41 cellular contexts compared by ENCODE assay signal in genomic region chr3:114350271-114350670, GRCh38. TPM values are rescaled to one million over a fixed set of nuclear protein-coding genes. Genes with fewer than 3 reads are reported as not detected.
"Had no signal": no experiment of that assay in that cellular context is flagged by ENCODE, and none has a peak within 500 bp of the region (broad histone marks: within the 10 kb centered on the region; RNA-seq: fewer than 3 reads in every experiment).

No MANE protein-coding gene starts in this region.

- H3K9me3 ChIP-seq: adrenal gland, ascending aorta, body of pancreas had no signal

- H3K27me3 ChIP-seq: adrenal gland, ascending aorta, body of pancreas, brain microvascular endothelial cell, breast epithelium, cardiac muscle cell had no signal

- H3K27me3 Mint-ChIP-seq: activated naive CD4-positive, alpha-beta T cell treated with anti-CD3 and anti-CD28 coated beads, Interleukin-2, amount 10 ng/mL, durations not matched to agents 7 days and 5 days; activated naive CD4-positive, alpha-beta T cell treated with anti-CD3 and anti-CD28 coated beads, Interleukin-2, amount 50 U/mL, for 24 hours; activated naive CD8-positive, alpha-beta T cell; activated naive CD8-positive, alpha-beta T cell treated with anti-CD3 and anti-CD28 coated beads for 36 hours; activated naive CD8-positive, alpha-beta T cell treated with anti-CD3 and anti-CD28 coated beads, Interleukin-2, amount 10 ng/mL, durations not matched to agents 7 days and 5 days; activated naive CD8-positive, alpha-beta T cell treated with anti-CD3 and anti-CD28 coated beads, Interleukin-2, amount 50 U/mL, for 24 hours; activated T-cell treated with anti-CD3 and anti-CD28 coated beads, Interleukin-2, amount 50 U/mL, for 24 hours; activated T-helper 17 cell treated with anti-CD3 and anti-CD28 coated beads, Interleukin-2, amount 50 U/mL, for 72 hours; brain; central memory CD8-positive, alpha-beta T cell had no signal

- H3K36me3 Mint-ChIP-seq: activated naive CD4-positive, alpha-beta T cell treated with anti-CD3 and anti-CD28 coated beads, Interleukin-2, amount 10 ng/mL, durations not matched to agents 7 days and 5 days had no signal

- H3K4me3 ChIP-seq: adrenal gland, ascending aorta, body of pancreas, breast epithelium, cardiac muscle cell had no signal

- H3K36me3 ChIP-seq: brain microvascular endothelial cell had no signal

- H3K27ac Mint-ChIP-seq: activated naive CD4-positive, alpha-beta T cell treated with anti-CD3 and anti-CD28 coated beads for 36 hours; activated naive CD4-positive, alpha-beta T cell treated with anti-CD3 and anti-CD28 coated beads, Interleukin-2, amount 10 ng/mL, durations not matched to agents 7 days and 5 days; activated naive CD4-positive, alpha-beta T cell treated with anti-CD3 and anti-CD28 coated beads, Interleukin-2, amount 50 U/mL, for 24 hours; activated naive CD4-positive, alpha-beta T cell treated with anti-CD3 and anti-CD28 coated beads, Interleukin-2, amount 50 U/mL, for 72 hours; activated naive CD8-positive, alpha-beta T cell; activated naive CD8-positive, alpha-beta T cell treated with anti-CD3 and anti-CD28 coated beads for 36 hours; activated naive CD8-positive, alpha-beta T cell treated with anti-CD3 and anti-CD28 coated beads, Interleukin-2, amount 10 ng/mL, durations not matched to agents 7 days and 5 days; activated naive CD8-positive, alpha-beta T cell treated with anti-CD3 and anti-CD28 coated beads, Interleukin-2, amount 50 U/mL, for 24 hours; activated T-cell treated with anti-CD3 and anti-CD28 coated beads, Interleukin-2, amount 50 U/mL, for 24 hours; activated T-cell treated with anti-CD3 and anti-CD28 coated beads, Interleukin-2, amount 50 U/mL, for 72 hours; activated T-helper 1 cell treated with anti-CD3 and anti-CD28 coated beads, Interleukin-12 subunit alpha, Interleukin-12 subunit beta, Interleukin-2, Interleukin-4 antibody, amounts not matched to agents 30 ng/mL and 10 ng/mL and 1 ng/mL, durations not matched to agents 14 hours and 24 hours and 36 hours; activated T-helper 17 cell treated with anti-CD3 and anti-CD28 coated beads, Interleukin-2, amount 50 U/mL, for 72 hours; activated T-helper 2 cell treated with anti-CD3 and anti-CD28 coated beads, Interferon-gamma antibody, Interleukin-2, Interleukin-4, amounts not matched to agents 10 μg/mL and 5 μg/mL and 100 μg/mL, durations not matched to agents 14 hours and 24 hours and 36 hours had no signal

- H3K27ac ChIP-seq: adrenal gland, ascending aorta, body of pancreas, brain microvascular endothelial cell, breast epithelium, cardiac muscle cell had no signal

- H3K4me3 Mint-ChIP-seq: activated naive CD4-positive, alpha-beta T cell treated with anti-CD3 and anti-CD28 coated beads for 36 hours; activated naive CD4-positive, alpha-beta T cell treated with anti-CD3 and anti-CD28 coated beads, Interleukin-2, amount 10 ng/mL, durations not matched to agents 7 days and 5 days; activated naive CD4-positive, alpha-beta T cell treated with anti-CD3 and anti-CD28 coated beads, Interleukin-2, amount 50 U/mL, for 24 hours; activated naive CD8-positive, alpha-beta T cell; activated naive CD8-positive, alpha-beta T cell treated with anti-CD3 and anti-CD28 coated beads for 36 hours; activated naive CD8-positive, alpha-beta T cell treated with anti-CD3 and anti-CD28 coated beads, Interleukin-2, amount 10 ng/mL, durations not matched to agents 7 days and 5 days; activated naive CD8-positive, alpha-beta T cell treated with anti-CD3 and anti-CD28 coated beads, Interleukin-2, amount 50 U/mL, for 24 hours; activated T-cell treated with anti-CD3 and anti-CD28 coated beads, Interleukin-2, amount 50 U/mL, for 24 hours; activated T-cell treated with anti-CD3 and anti-CD28 coated beads, Interleukin-2, amount 50 U/mL, for 4 hours; activated T-cell treated with anti-CD3 and anti-CD28 coated beads, Interleukin-2, amount 50 U/mL, for 72 hours; activated T-helper 1 cell treated with anti-CD3 and anti-CD28 coated beads, Interleukin-12 subunit alpha, Interleukin-12 subunit beta, Interleukin-2, Interleukin-4 antibody, amounts not matched to agents 30 ng/mL and 10 ng/mL and 1 ng/mL, durations not matched to agents 14 hours and 24 hours and 36 hours; activated T-helper 17 cell treated with anti-CD3 and anti-CD28 coated beads, Interleukin-2, amount 50 U/mL, for 72 hours; brain; central memory CD8-positive, alpha-beta T cell had no signal

- ATAC-seq: activated naive CD4-positive, alpha-beta T cell treated with anti-CD3 and anti-CD28 coated beads, Interleukin-2, amount 50 U/mL, for 72 hours; activated naive CD8-positive, alpha-beta T cell treated with anti-CD3 and anti-CD28 coated beads, Interleukin-2, amount 50 U/mL, for 24 hours; activated T-cell treated with anti-CD3 and anti-CD28 coated beads, Interleukin-2, amount 50 U/mL, for 4 hours; activated T-cell treated with anti-CD3 and anti-CD28 coated beads, Interleukin-2, amount 50 U/mL, for 72 hours; activated T-helper 17 cell treated with anti-CD3 and anti-CD28 coated beads, Interleukin-2, amount 50 U/mL, for 72 hours; body of pancreas had no signal

- H3K4me1 Mint-ChIP-seq: activated naive CD4-positive, alpha-beta T cell treated with anti-CD3 and anti-CD28 coated beads, Interleukin-2, amount 50 U/mL, for 24 hours had no signal

- DNase-seq: activated effector memory CD4-positive, alpha-beta T cell treated with anti-CD3 and anti-CD28 coated beads, Interleukin-2, amount 50 U/mL, for 16 hours; activated effector memory CD4-positive, alpha-beta T cell treated with Interleukin-2 at 50 U/mL for 16 hours; activated gamma-delta T cell; activated gamma-delta T cell treated with Interleukin-2 at 50 U/mL for 16 hours; activated naive CD4-positive, alpha-beta T cell; activated naive CD4-positive, alpha-beta T cell treated with anti-CD3 and anti-CD28 coated beads for 36 hours; activated naive CD4-positive, alpha-beta T cell treated with anti-CD3 and anti-CD28 coated beads, Interleukin-2, amount 10 ng/mL, durations not matched to agents 7 days and 5 days; activated naive CD4-positive, alpha-beta T cell treated with anti-CD3 and anti-CD28 coated beads, Interleukin-2, amount 50 U/mL, for 16 hours; activated naive CD4-positive, alpha-beta T cell treated with Interleukin-2 at 50 U/mL for 16 hours; activated naive CD8-positive, alpha-beta T cell treated with anti-CD3 and anti-CD28 coated beads for 36 hours; activated naive CD8-positive, alpha-beta T cell treated with anti-CD3 and anti-CD28 coated beads, Interleukin-2, amount 10 ng/mL, durations not matched to agents 7 days and 5 days; activated naive CD8-positive, alpha-beta T cell treated with anti-CD3 and anti-CD28 coated beads, Interleukin-2, amount 50 U/mL, for 24 hours; activated T-cell treated with anti-CD3 and anti-CD28 coated beads, Interleukin-2, amount 50 U/mL, for 1 hour; activated T-cell treated with anti-CD3 and anti-CD28 coated beads, Interleukin-2, amount 50 U/mL, for 24 hours; activated T-cell treated with anti-CD3 and anti-CD28 coated beads, Interleukin-2, amount 50 U/mL, for 4 hours; activated T-cell treated with anti-CD3 and anti-CD28 coated beads, Interleukin-2, amount 50 U/mL, for 48 hours; activated T-cell treated with anti-CD3 and anti-CD28 coated beads, Interleukin-2, amount 50 U/mL, for 72 hours; adrenal gland; amniotic stem cell; amygdala; anterior cingulate cortex; aorta; body of pancreas; brain microvascular endothelial cell; caudate nucleus; central memory CD4-positive, alpha-beta T cell; cerebellar nuclear complex had no signal

- FAIRE-seq: astrocyte, bronchial epithelial cell had no signal

- H3K4me1 ChIP-seq: ascending aorta, body of pancreas, breast epithelium had no signal

- H3K9me3 Mint-ChIP-seq: activated naive CD4-positive, alpha-beta T cell treated with anti-CD3 and anti-CD28 coated beads for 36 hours; activated naive CD4-positive, alpha-beta T cell treated with anti-CD3 and anti-CD28 coated beads, Interleukin-2, amount 10 ng/mL, durations not matched to agents 7 days and 5 days; activated naive CD4-positive, alpha-beta T cell treated with anti-CD3 and anti-CD28 coated beads, Interleukin-2, amount 50 U/mL, for 24 hours; activated naive CD4-positive, alpha-beta T cell treated with anti-CD3 and anti-CD28 coated beads, Interleukin-2, amount 50 U/mL, for 72 hours; activated naive CD8-positive, alpha-beta T cell treated with anti-CD3 and anti-CD28 coated beads for 36 hours; activated naive CD8-positive, alpha-beta T cell treated with anti-CD3 and anti-CD28 coated beads, Interleukin-2, amount 10 ng/mL, durations not matched to agents 7 days and 5 days; activated naive CD8-positive, alpha-beta T cell treated with anti-CD3 and anti-CD28 coated beads, Interleukin-2, amount 50 U/mL, for 24 hours; activated T-cell treated with anti-CD3 and anti-CD28 coated beads, Interleukin-2, amount 50 U/mL, for 24 hours; activated T-cell treated with anti-CD3 and anti-CD28 coated beads, Interleukin-2, amount 50 U/mL, for 4 hours; activated T-cell treated with anti-CD3 and anti-CD28 coated beads, Interleukin-2, amount 50 U/mL, for 72 hours; activated T-helper 1 cell treated with anti-CD3 and anti-CD28 coated beads, Interleukin-12 subunit alpha, Interleukin-12 subunit beta, Interleukin-2, Interleukin-4 antibody, amounts not matched to agents 30 ng/mL and 10 ng/mL and 1 ng/mL, durations not matched to agents 14 hours and 24 hours and 36 hours; activated T-helper 17 cell treated with anti-CD3 and anti-CD28 coated beads, Interleukin-2, amount 50 U/mL, for 72 hours; activated T-helper 2 cell treated with anti-CD3 and anti-CD28 coated beads, Interferon-gamma antibody, Interleukin-2, Interleukin-4, amounts not matched to agents 10 μg/mL and 5 μg/mL and 100 μg/mL, durations not matched to agents 14 hours and 24 hours and 36 hours; central memory CD8-positive, alpha-beta T cell had no signal

RNA-seq across cellular contexts. Expression of gene TIGIT, which starts 56.4 kb away (rescaled TPM):
- total RNA-seq: ascending aorta, astrocyte, body of pancreas, bronchial epithelial cell, cardiac muscle cell, chondrocyte had no signal
- polyA plus RNA-seq: cardiac muscle cell had no signal
